1 cellular context compared by ENCODE assay signal in genomic region chr6:130886965-130887364, GRCh38.
TF ChIP-seq lines count a peak whose summit lies in the region.

No MANE protein-coding gene starts in this region.

TF ChIP-seq in K562, 482 proteins besides CTCF, POLR2A, EP300 and RAD21 (continued from another document):
- TF ChIP-seq PREB (CRISPR knock-in tag; IDR thresholded peaks at IDR 0.05) (no peak), SAFB (IDR thresholded peaks at IDR 0.05; ENCODE audit: borderline replicate concordance, low read depth, low read length) (no peak), HOMEZ (CRISPR knock-in tag; IDR thresholded peaks at IDR 0.05) (no peak), HDAC2 (IDR thresholded peaks at IDR 0.05) (no peak), MAFF (IDR thresholded peaks at IDR 0.05; ENCODE audit: low read length) (peak; percentile 87), GABPA (tag; conservative IDR thresholded peaks at IDR 0.05; ENCODE audit: low read depth) (no peak), BRD9 (IDR thresholded peaks at IDR 0.05; ENCODE audit: low read depth, partially characterized antibody) (no peak), CBX8 (IDR thresholded peaks at IDR 0.05; ENCODE audit: borderline replicate concordance, extremely low read depth, low read depth, low read length, poor library complexity, severe bottlenecking) (no peak)
